In the genomic region with DNA sequence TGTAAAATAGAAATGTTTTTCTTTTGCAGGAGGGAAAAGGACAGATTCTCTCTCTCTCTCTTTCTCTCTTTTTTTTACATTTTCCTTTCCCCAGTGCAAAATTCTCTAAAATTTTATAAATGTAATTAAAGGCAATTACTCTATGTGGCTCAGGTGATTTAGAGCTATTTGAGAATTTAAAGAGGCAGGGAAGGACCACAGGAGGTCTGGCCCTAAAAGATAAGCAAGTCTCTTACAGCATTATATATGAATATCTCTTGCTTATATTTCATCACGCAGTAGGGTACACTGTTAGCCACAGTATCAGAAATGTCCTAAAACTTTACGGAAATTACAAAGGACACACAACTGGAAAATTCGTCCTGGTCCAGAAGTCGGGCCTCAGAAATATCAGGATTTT, we compare ENCODE assay signal across 1 cellular context.
TF ChIP-seq lines count a peak whose summit lies in the region.

No MANE protein-coding gene starts in this region.

TF ChIP-seq in A549, 52 proteins besides CTCF, POLR2A, EP300 and RAD21 (continued from another document):
- TF ChIP-seq, protein P1, sequence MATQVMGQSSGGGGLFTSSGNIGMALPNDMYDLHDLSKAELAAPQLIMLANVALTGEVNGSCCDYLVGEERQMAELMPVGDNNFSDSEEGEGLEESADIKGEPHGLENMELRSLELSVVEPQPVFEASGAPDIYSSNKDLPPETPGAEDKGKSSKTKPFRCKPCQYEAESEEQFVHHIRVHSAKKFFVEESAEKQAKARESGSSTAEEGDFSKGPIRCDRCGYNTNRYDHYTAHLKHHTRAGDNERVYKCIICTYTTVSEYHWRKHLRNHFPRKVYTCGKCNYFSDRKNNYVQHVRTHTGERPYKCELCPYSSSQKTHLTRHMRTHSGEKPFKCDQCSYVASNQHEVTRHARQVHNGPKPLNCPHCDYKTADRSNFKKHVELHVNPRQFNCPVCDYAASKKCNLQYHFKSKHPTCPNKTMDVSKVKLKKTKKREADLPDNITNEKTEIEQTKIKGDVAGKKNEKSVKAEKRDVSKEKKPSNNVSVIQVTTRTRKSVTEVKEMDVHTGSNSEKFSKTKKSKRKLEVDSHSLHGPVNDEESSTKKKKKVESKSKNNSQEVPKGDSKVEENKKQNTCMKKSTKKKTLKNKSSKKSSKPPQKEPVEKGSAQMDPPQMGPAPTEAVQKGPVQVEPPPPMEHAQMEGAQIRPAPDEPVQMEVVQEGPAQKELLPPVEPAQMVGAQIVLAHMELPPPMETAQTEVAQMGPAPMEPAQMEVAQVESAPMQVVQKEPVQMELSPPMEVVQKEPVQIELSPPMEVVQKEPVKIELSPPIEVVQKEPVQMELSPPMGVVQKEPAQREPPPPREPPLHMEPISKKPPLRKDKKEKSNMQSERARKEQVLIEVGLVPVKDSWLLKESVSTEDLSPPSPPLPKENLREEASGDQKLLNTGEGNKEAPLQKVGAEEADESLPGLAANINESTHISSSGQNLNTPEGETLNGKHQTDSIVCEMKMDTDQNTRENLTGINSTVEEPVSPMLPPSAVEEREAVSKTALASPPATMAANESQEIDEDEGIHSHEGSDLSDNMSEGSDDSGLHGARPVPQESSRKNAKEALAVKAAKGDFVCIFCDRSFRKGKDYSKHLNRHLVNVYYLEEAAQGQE (IDR thresholded peaks at IDR 0.05) = no peak
- TF ChIP-seq CHD4 (IDR thresholded peaks at IDR 0.05; ENCODE audit: borderline replicate concordance) = no peak
